ENCODE assay signal across 8 cellular contexts in the genomic region with DNA sequence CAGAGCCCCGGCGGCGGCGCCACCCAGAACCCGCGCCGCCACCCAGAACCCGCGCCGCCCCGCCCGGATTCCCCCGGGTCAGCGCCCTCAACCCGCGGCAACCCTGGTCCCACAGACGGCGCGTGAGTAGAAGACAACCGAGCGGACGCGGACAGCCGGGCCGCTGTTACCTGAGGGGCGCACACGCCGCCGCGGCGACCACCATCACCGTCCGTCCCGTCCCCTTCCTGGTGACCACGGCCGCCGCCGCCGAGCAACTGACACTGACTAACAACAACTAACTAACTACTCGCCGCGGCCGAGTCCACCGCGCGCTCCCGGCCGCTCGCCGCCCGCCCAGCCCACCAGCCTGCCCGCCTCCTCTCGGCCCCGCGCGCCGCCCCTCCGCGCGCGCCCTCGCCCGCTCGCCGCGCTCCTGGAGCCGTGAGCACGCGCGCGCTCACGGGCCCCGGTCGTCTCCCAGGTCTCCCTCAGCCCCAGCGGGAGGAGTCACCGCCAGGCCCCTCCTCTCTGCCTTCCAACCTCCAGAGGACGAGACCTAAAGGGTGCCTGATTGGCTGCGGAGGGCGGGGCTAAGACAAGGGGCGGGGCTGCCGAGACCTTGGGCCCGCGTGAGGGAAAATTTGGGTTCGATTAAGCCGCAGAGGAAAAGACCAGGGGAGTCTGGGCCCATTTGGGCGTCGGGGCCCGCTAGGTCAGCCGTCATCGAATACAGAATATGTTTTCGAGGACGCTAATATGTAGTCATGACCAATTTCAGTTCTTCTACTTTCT. TPM values are rescaled to one million over a fixed set of nuclear protein-coding genes. Genes with fewer than 3 reads are reported as not detected.
A peak's percentile ranks its signal among the peaks of the same experiment; 100 is the strongest.
DNase-seq lines count a peak whose midpoint lies in the region; TF ChIP-seq lines count a peak whose summit lies in the region.

A gene with protein sequence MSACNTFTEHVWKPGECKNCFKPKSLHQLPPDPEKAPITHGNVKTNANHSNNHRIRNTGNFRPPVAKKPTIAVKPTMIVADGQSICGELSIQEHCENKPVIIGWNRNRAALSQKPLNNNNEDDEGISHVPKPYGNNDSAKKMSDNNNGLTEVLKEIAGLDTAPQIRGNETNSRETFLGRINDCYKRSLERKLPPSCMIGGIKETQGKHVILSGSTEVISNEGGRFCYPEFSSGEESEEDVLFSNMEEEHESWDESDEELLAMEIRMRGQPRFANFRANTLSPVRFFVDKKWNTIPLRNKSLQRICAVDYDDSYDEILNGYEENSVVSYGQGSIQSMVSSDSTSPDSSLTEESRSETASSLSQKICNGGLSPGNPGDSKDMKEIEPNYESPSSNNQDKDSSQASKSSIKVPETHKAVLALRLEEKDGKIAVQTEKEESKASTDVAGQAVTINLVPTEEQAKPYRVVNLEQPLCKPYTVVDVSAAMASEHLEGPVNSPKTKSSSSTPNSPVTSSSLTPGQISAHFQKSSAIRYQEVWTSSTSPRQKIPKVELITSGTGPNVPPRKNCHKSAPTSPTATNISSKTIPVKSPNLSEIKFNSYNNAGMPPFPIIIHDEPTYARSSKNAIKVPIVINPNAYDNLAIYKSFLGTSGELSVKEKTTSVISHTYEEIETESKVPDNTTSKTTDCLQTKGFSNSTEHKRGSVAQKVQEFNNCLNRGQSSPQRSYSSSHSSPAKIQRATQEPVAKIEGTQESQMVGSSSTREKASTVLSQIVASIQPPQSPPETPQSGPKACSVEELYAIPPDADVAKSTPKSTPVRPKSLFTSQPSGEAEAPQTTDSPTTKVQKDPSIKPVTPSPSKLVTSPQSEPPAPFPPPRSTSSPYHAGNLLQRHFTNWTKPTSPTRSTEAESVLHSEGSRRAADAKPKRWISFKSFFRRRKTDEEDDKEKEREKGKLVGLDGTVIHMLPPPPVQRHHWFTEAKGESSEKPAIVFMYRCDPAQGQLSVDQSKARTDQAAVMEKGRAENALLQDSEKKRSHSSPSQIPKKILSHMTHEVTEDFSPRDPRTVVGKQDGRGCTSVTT (N-terminal part only) (minus strand): TSS at position 269 of the 774 bp plus-strand sequence. CDS start 238,178 bp downstream, outside the sequence.

- H4K91ac ChIP-seq in neuronal stem cell (ENCODE audit: low read depth, low read length, poor library complexity): no peak within 1 kb of the TSS

- H3K4me1 ChIP-seq in neuronal stem cell (ENCODE audit: control insufficient read depth in 2 of 2, insufficient read depth in 1 of 2, low read depth in 1 of 2, low read length in 2 of 2): peaks cover 4 to 8% of the 10 kb centered on the region in 2 donors
- peaks cover 0 to 74% (median 61%) of the 10 kb centered on the region in 5 donors for H3K4me1 ChIP-seq in subcutaneous abdominal adipose tissue (ENCODE audit: control insufficient read depth in 5 of 5, insufficient read depth in 5 of 5, low read length in 5 of 5)

- H3K27ac ChIP-seq in neuronal stem cell (replicated peaks; ENCODE audit: low read length) (peak within 1 kb of the TSS; percentile 90), subcutaneous abdominal adipose tissue (ENCODE audit: low read depth, low read length) (peak within 1 kb of the TSS; percentile 99)

- H3K4me3 ChIP-seq in HFF-Myc (replicated peaks; ENCODE audit: low read depth, low read length) (peak within 1 kb of the TSS; percentile 71), neuronal stem cell (ENCODE audit: low read length in 2 of 2) (peak within 1 kb of the TSS; percentile 80 to 94), subcutaneous abdominal adipose tissue (ENCODE audit: low read depth in 1 of 5, low read length in 5 of 5) (peak within 1 kb of the TSS; percentile 96 to 98 (median 96))

- no peak within 1 kb of the TSS for H4K8ac ChIP-seq in neuronal stem cell (ENCODE audit: low read depth, low read length)

- H3K4me2 ChIP-seq in neuronal stem cell (ENCODE audit: insufficient read depth, low read length, poor library complexity, severe bottlenecking): peak within 1 kb of the TSS; percentile 84

- in situ Hi-C loops in SK-MEL-5 (cut with HindIII; ENCODE audit: low pct_unique_long_range_greater_than_20kb, low sequenced_read_pairs): no loop called here

- H2BK12ac ChIP-seq in neuronal stem cell (ENCODE audit: low read length): no peak within 1 kb of the TSS

- no peak within 1 kb of the TSS for H2BK15ac ChIP-seq in neuronal stem cell (ENCODE audit: low read length)

- peaks cover 3% of the 10 kb centered on the region for H3K79me1 ChIP-seq in neuronal stem cell (ENCODE audit: low read depth, low read length)

- H3K18ac ChIP-seq in neuronal stem cell (ENCODE audit: low read length): peak within 1 kb of the TSS; percentile 97

- H3K36me3 ChIP-seq in neuronal stem cell (replicated peaks in 1 of 2; ENCODE audit: control insufficient read depth in 2 of 2, insufficient read depth in 2 of 2, low read length in 2 of 2) (no peaks in the 10 kb centered on the region), subcutaneous abdominal adipose tissue (ENCODE audit: control insufficient read depth in 5 of 5, insufficient read depth in 5 of 5, low read length in 5 of 5) (no peaks in the 10 kb centered on the region)

- H2BK120ac ChIP-seq in neuronal stem cell (ENCODE audit: low read depth, low read length): no peak within 1 kb of the TSS

- H3K23ac ChIP-seq in neuronal stem cell (ENCODE audit: low read depth, low read length, poor library complexity): peak within 1 kb of the TSS; percentile 94

- TF ChIP-seq CTCF in HFF-Myc (IDR thresholded peaks at IDR 0.05; ENCODE audit: low read depth, low read length, missing control alignments): no peak

- H3K9me3 ChIP-seq in neuronal stem cell (replicated peaks in 1 of 2; ENCODE audit: control insufficient read depth in 2 of 2, insufficient read depth in 1 of 2, low read depth in 1 of 2, low read length in 2 of 2): no peaks in the 10 kb centered on the region
- H3K9me3 ChIP-seq in subcutaneous abdominal adipose tissue (ENCODE audit: control insufficient read depth in 5 of 5, low read length in 5 of 5): no peaks in the 10 kb centered on the region

- H2BK5ac ChIP-seq in neuronal stem cell (ENCODE audit: low read length): peak within 1 kb of the TSS; percentile 97

- H3K9ac ChIP-seq in neuronal stem cell (ENCODE audit: low read depth, low read length, poor library complexity) (peak within 1 kb of the TSS; percentile 96), subcutaneous abdominal adipose tissue (ENCODE audit: low read length in 5 of 5) (peak within 1 kb of the TSS; percentile 87 to 99 (median 97))

- H3K27me3 ChIP-seq in neuronal stem cell (ENCODE audit: control insufficient read depth in 3 of 3, insufficient read depth in 3 of 3, low read depth in 1 of 3, low read length in 3 of 3) (no peaks in the 10 kb centered on the region), subcutaneous abdominal adipose tissue (ENCODE audit: control insufficient read depth in 5 of 5, insufficient read depth in 4 of 5, low read length in 5 of 5) (no peaks in the 10 kb centered on the region)

- H2AK5ac ChIP-seq in neuronal stem cell (ENCODE audit: low read depth, low read length): no peak within 1 kb of the TSS

- H3K4ac ChIP-seq in neuronal stem cell (ENCODE audit: low read length): no peak within 1 kb of the TSS

- peak within 1 kb of the TSS; percentile 92 for H2AFZ ChIP-seq in neuronal stem cell (ENCODE audit: low read length)

- WGBS in neuronal stem cell (ENCODE audit: extremely low coverage in 2 of 2, insufficient read length in 2 of 2, insufficient replicate concordance in 1 of 2), 2 donors: no CpG with 5 or more reads among the region's 92 CpGs

- DNase-seq in GM04503 (ENCODE audit: low read depth): peak; percentile 88
- DNase-seq in HFF-Myc (ENCODE audit: extremely low read depth, low read depth): peak; percentile 94
- DNase-seq in NAMALWA (ENCODE audit: low spot score): peak; percentile 99
- peak; percentile 99 for DNase-seq in SK-MEL-5 (ENCODE audit: low read depth, low spot score)
- DNase-seq in activated naive CD4-positive, alpha-beta T cell treated with Interleukin-2 at 50 U/mL for 16 hours: peak; percentile 100
- DNase-seq in foreskin melanocyte: peak; percentile 98
- peak; percentile 99 for DNase-seq in neuronal stem cell (ENCODE audit: low spot score)

- no peak within 1 kb of the TSS for H3K14ac ChIP-seq in neuronal stem cell (ENCODE audit: low read length)

RNA-seq across cellular contexts. Expression of the gene that starts here (rescaled TPM):
- total RNA-seq in SK-MEL-5 (2014; rRNA removed; shearing (Covaris generic)): 17.8 and 24.1 TPM in 2 replicates
- polyA plus RNA-seq in SK-MEL-5 (2015; cell fraction: cytosol; rRNA removed): 11.0 and 11.5 TPM in 2 replicates
- polyA plus RNA-seq in SK-MEL-5 (2015; cell fraction: nucleus; rRNA removed): 25.5 and 44.0 TPM in 2 replicates
- polyA plus RNA-seq in neuronal stem cell (2013, experiment 1 of 2): 9.7 TPM
- 9.7 TPM for polyA plus RNA-seq in neuronal stem cell (2013, experiment 2 of 2)

Comparison
In these comparisons a context has a peak if more than half of its experiments do, and no peak if none do; other contexts are left out.
1. Peak in every context shown above with its lines: DNase-seq, H3K4me3 ChIP-seq and H3K27ac ChIP-seq.